Comparison of ENCODE assay signal across 8 cellular contexts in genomic region chr6:28490191-28490890, GRCh38. TPM values are rescaled to one million over a fixed set of nuclear protein-coding genes. Genes with fewer than 3 reads are reported as not detected.
DNase-seq lines count a peak whose midpoint lies in the region; ATAC-seq and TF ChIP-seq lines count a peak whose summit lies in the region.

No MANE protein-coding gene starts in this region.

- peaks cover 38 to 82% of the 10 kb centered on the region in 2 donors for H3K27me3 Mint-ChIP-seq in CD8-positive, alpha-beta memory T cell
- peaks cover 17% of the 10 kb centered on the region for H3K27me3 Mint-ChIP-seq in nephron (ENCODE audit: low read depth)

- peaks cover 2 to 5% (median 5%) of the 10 kb centered on the region in 5 donors for H3K9me3 Mint-ChIP-seq in CD8-positive, alpha-beta memory T cell
- no peaks in the 10 kb centered on the region for H3K9me3 Mint-ChIP-seq in nephron

- intact Hi-C loops in mammary epithelial cell (cut with micrococcal nuclease) = no loop called here

- peaks cover 10% of the 10 kb centered on the region for H3K4me1 ChIP-seq in CD8-positive, alpha-beta memory T cell (ENCODE audit: insufficient read depth, low read length)
- H3K4me1 ChIP-seq in mammary epithelial cell (ENCODE audit: insufficient read depth, low read length) = no peaks in the 10 kb centered on the region

- peak overlapping the region; percentile 38 for H3K4me3 ChIP-seq in CD8-positive, alpha-beta memory T cell (ENCODE audit: low read length)
- H3K4me3 ChIP-seq in mammary epithelial cell (replicated peaks in 1 of 3; ENCODE audit: insufficient read depth in 1 of 3, low read depth in 2 of 3, low read length in 3 of 3) = peak overlapping the region; percentile 49 to 70 (median 55)

- CTCF ChIA-PET in CD8-positive, alpha-beta memory T cell (lab: Charles Lee) = no interaction called here
- CTCF ChIA-PET in mammary epithelial cell (lab: Charles Lee; ENCODE audit: low non-redundant PET) = no interaction called here

- peak overlapping the region; percentile 75 for H3K27ac ChIP-seq in CD8-positive, alpha-beta memory T cell (ENCODE audit: low read depth, low read length)
- peak overlapping the region; percentile 51 for H3K27ac ChIP-seq in mammary epithelial cell (ENCODE audit: insufficient read depth, low read depth, low read length)

- H3K4me2 ChIP-seq in mammary epithelial cell (ENCODE audit: insufficient read depth, low read depth, low read length) = peak overlapping the region; percentile 69

- dilution Hi-C loops in mammary epithelial cell (cut with HindIII; ENCODE audit: low sequenced_read_pairs) = no loop called here

- no peaks in the 10 kb centered on the region for H3K9me3 ChIP-seq in CD8-positive, alpha-beta memory T cell (ENCODE audit: low read length)
- H3K9me3 ChIP-seq in mammary epithelial cell (replicated peaks; ENCODE audit: insufficient read depth, low read length) = no peaks in the 10 kb centered on the region

- BruUV-seq in mammary epithelial cell (replicated peaks; lab: Mats Ljungman, UMichigan) = no TSS peak

- H3K27me3 ChIP-seq in CD8-positive, alpha-beta memory T cell (ENCODE audit: insufficient read depth, low read length, poor library complexity, severe bottlenecking) = peaks cover 15% of the 10 kb centered on the region
- no peaks in the 10 kb centered on the region for H3K27me3 ChIP-seq in mammary epithelial cell (ENCODE audit: insufficient read depth, low read length)

- H3K79me2 ChIP-seq in mammary epithelial cell (ENCODE audit: insufficient read depth, low read length) = no peaks in the 10 kb centered on the region

- POLR2A ChIA-PET in CD8-positive, alpha-beta memory T cell (lab: Charles Lee) = no interaction called here

- ATAC-seq in HG03175 (IDR thresholded peaks at IDR 0.05; ENCODE audit: unreplicated experiment) = peak; percentile 16

- peaks cover 14 to 15% (median 15%) of the 10 kb centered on the region in 3 donors for H3K4me1 Mint-ChIP-seq in CD8-positive, alpha-beta memory T cell
- peaks cover 21% of the 10 kb centered on the region for H3K4me1 Mint-ChIP-seq in nephron

- no peak overlapping the region for H3K27ac Mint-ChIP-seq in CD8-positive, alpha-beta memory T cell
- H3K27ac Mint-ChIP-seq in nephron = peak overlapping the region; percentile 97

- peak overlapping the region; percentile 21 for H3K9ac ChIP-seq in mammary epithelial cell (ENCODE audit: insufficient read depth, low read length)

- peak overlapping the region; percentile 96 for H2AFZ ChIP-seq in mammary epithelial cell (ENCODE audit: low read depth, low read length)

- no peak for DNase-seq in CD8-positive, alpha-beta memory T cell
- DNase-seq in mammary epithelial cell (no peak), CD1c-positive myeloid dendritic cell (ENCODE audit: extremely low spot score) (no peak), NCI-H524 treated with DMSO at 0.1 percent for 48 hours (lab: John Stamatoyannopoulos, UW) (no peak), islet precursor cell (no peak), DMS114 treated with DMSO at 0.1 percent for 48 hours (lab: John Stamatoyannopoulos, UW; ENCODE audit: unreplicated experiment) (no peak)

- TF ChIP-seq CTCF in mammary epithelial cell (conservative IDR thresholded peaks at IDR 0.05 in 1 of 2, IDR thresholded peaks at IDR 0.05 in 1 of 2; ENCODE audit: extremely low read depth in 1 of 2, insufficient read depth in 1 of 2, low read depth in 1 of 2, low read length in 2 of 2) = no peak
- no peak for TF ChIP-seq CTCF in nephron (IDR thresholded peaks at IDR 0.05; ENCODE audit: unreplicated experiment in 3 of 3)

- H3K36me3 Mint-ChIP-seq in CD8-positive, alpha-beta memory T cell = peaks cover 0 to 2% (median 0%) of the 10 kb centered on the region in 3 donors
- no peaks in the 10 kb centered on the region for H3K36me3 Mint-ChIP-seq in nephron (ENCODE audit: low read depth)

- no peaks in the 10 kb centered on the region for H3K36me3 ChIP-seq in CD8-positive, alpha-beta memory T cell (ENCODE audit: insufficient read depth, low read length)
- no peaks in the 10 kb centered on the region for H3K36me3 ChIP-seq in mammary epithelial cell (ENCODE audit: insufficient read depth, low read length)

- H4K20me1 ChIP-seq in mammary epithelial cell (ENCODE audit: insufficient read depth, low read length) = no peaks in the 10 kb centered on the region

- H3K4me3 Mint-ChIP-seq in CD8-positive, alpha-beta memory T cell = peak overlapping the region in 6 of 7 donors; percentile 23 to 76 (median 46)
- H3K4me3 Mint-ChIP-seq in nephron = peak overlapping the region; percentile 89 to 92 (median 89)

- in situ Hi-C loops in mammary epithelial cell (cut with MboI; ENCODE audit: low sequenced_read_pairs in 2 of 2) = loop anchor here in 1 of 2 donors (25.0 kb wide), 1 partner anchor 197 kb away; no protein-coding TSS in a partner anchor

- WGBS in mammary epithelial cell (ENCODE audit: low coverage, missing lambda C conversion rate) = 17% methylated on average over 23 of the region's 23 CpGs

RNA-seq across cellular contexts. Expression of gene GPX6, which starts 25.3 kb away (rescaled TPM):
- total RNA-seq in CD8-positive, alpha-beta memory T cell = not detected
- not detected for polyA plus RNA-seq in CD8-positive, alpha-beta memory T cell
- not detected for total RNA-seq in mammary epithelial cell
- polyA plus RNA-seq in mammary epithelial cell = not detected
- polyA minus RNA-seq in mammary epithelial cell = not detected

RNA-seq across cellular contexts. Expression of gene GPX5, which starts 35.3 kb away (rescaled TPM):
- not detected for total RNA-seq in CD8-positive, alpha-beta memory T cell
- 0.84 TPM for polyA plus RNA-seq in CD8-positive, alpha-beta memory T cell
- not detected for total RNA-seq in mammary epithelial cell
- polyA plus RNA-seq in mammary epithelial cell = not detected
- not detected for polyA minus RNA-seq in mammary epithelial cell

RNA-seq across cellular contexts. Expression of gene ZSCAN23, which starts 47.0 kb away (rescaled TPM):
- total RNA-seq in CD8-positive, alpha-beta memory T cell = 1 to 10 TPM in 1 of 2 experiments, under 1 TPM in 1; 0.63 to 1.3 TPM
- not detected for polyA plus RNA-seq in CD8-positive, alpha-beta memory T cell
- total RNA-seq in mammary epithelial cell = 1 to 10 TPM; 4.2 to 7.2 TPM
- polyA plus RNA-seq in mammary epithelial cell = 0.91 TPM
- polyA minus RNA-seq in mammary epithelial cell = 1.2 TPM

Comparison
In these comparisons a context has a peak if more than half of its experiments do, and no peak if none do; other contexts are left out.
1. H3K27ac Mint-ChIP-seq: peak in nephron (3 of 3); none in CD8-positive, alpha-beta memory T cell (0 of 8).